Comparison of ENCODE assay signal across 8 cellular contexts in the genomic region with DNA sequence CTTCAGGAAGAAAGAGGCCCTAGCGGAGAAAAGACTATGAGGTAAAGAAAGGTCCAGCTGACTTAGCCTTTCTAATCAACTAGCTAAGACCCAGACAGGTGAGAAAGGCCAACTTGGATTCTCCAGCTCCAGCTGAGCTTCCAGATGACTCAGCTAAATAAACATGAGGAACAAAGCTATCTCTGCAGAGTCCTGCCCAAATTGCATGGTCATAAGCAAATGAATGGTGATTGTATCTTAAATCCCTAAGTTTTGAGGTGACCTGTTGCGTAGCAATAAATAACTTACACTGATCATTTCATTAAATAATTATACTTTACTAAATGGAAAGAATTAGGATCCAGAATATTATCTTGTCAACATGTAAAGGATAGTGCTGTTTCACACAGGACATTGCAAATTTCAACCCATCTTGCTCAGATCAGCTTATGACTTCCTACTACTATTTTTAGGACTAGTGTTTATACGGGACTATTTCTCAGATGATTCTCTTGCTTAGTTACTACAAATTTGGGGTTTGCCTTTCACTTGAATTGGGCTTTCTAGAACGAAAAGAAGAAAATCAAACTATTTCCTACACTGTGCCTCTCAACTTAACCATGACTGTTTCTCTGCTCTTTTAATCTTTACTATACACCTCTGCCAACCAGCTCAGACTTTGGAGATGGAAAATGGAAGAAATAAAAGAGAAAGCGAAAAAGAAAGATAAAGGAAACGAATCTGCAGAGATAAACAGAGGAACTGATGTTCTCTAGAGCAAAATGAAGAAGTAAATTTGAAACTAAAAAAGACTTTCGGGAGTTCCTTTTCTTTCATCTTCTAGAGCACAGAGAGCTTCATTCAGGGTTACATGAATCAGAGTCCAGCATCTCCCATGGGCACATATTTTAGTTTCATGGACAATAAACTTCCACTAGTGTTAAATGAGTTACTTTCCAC.
A peak's percentile ranks its signal among the peaks of the same experiment; 100 is the strongest.
DNase-seq lines count a peak whose midpoint lies in the region; ATAC-seq and TF ChIP-seq lines count a peak whose summit lies in the region.

No MANE protein-coding gene starts in this region.

- no peak for DNase-seq in activated naive CD4-positive, alpha-beta T cell treated with anti-CD3 and anti-CD28 coated beads, Interleukin-2, amount 10 ng/mL, durations not matched to agents 7 days and 5 days
- no peak for DNase-seq in activated naive CD4-positive, alpha-beta T cell (lab: John Stamatoyannopoulos, UW)
- DNase-seq in SK-N-MC (ENCODE audit: low read depth, low spot score) (no peak), foreskin fibroblast (peak; percentile 29 to 45), retina (no peak)
- no peak for DNase-seq in activated CD8-positive, alpha-beta memory T cell treated with anti-CD3 and anti-CD28 coated beads, Interleukin-2, amount 50 U/mL, for 48 hours

- CTCF ChIA-PET in activated naive CD4-positive, alpha-beta T cell treated with anti-CD3 and anti-CD28 coated beads, Interleukin-2, amount 10 ng/mL, durations not matched to agents 7 days and 5 days (lab: Charles Lee): interaction anchor here (0.6 to 1.5 kb wide), 7 partner anchors 11 to 771 kb away, joined by 3 to 6 read pairs (median 4); a partner anchor contains a TSS

- H3K36me3 ChIP-seq in SK-N-MC (ENCODE audit: insufficient read depth, low read length): no peaks in the 10 kb centered on the region

- H3K9me3 ChIP-seq in SK-N-MC (ENCODE audit: low read depth, low read length): no peaks in the 10 kb centered on the region

- peaks cover 48% of the 10 kb centered on the region for H3K4me1 Mint-ChIP-seq in activated naive CD4-positive, alpha-beta T cell treated with anti-CD3 and anti-CD28 coated beads, Interleukin-2, amount 10 ng/mL, durations not matched to agents 7 days and 5 days

- ATAC-seq in HG03103 (IDR thresholded peaks at IDR 0.05; ENCODE audit: low read depth, unreplicated experiment): peak; percentile 37
- ATAC-seq in GM19324 (IDR thresholded peaks at IDR 0.05; ENCODE audit: low FRiP score, unreplicated experiment): no peak

- H3K27ac Mint-ChIP-seq in activated naive CD4-positive, alpha-beta T cell treated with anti-CD3 and anti-CD28 coated beads, Interleukin-2, amount 10 ng/mL, durations not matched to agents 7 days and 5 days: peak overlapping the region; percentile 58

- H3K9ac ChIP-seq in SK-N-MC (ENCODE audit: insufficient read length): peak overlapping the region; percentile 1

- TF ChIP-seq CTCF in foreskin fibroblast (IDR thresholded peaks at IDR 0.05; ENCODE audit: low read depth, low read length): no peak

- H3K27ac ChIP-seq in SK-N-MC: 0 out of 2 replicates have a peak overlapping the region, but pooled peaks have one; percentile 30

- H3K4me3 ChIP-seq in SK-N-MC: no peak overlapping the region
- peak overlapping the region in 1 of 2 donors; percentile 0 for H3K4me3 ChIP-seq in foreskin fibroblast (ENCODE audit: low read depth in 1 of 2, low read length in 2 of 2)

- peak overlapping the region; percentile 21 for H3K4me3 Mint-ChIP-seq in activated naive CD4-positive, alpha-beta T cell treated with anti-CD3 and anti-CD28 coated beads, Interleukin-2, amount 10 ng/mL, durations not matched to agents 7 days and 5 days

- H3K9me3 Mint-ChIP-seq in activated naive CD4-positive, alpha-beta T cell treated with anti-CD3 and anti-CD28 coated beads, Interleukin-2, amount 10 ng/mL, durations not matched to agents 7 days and 5 days: peaks cover 7% of the 10 kb centered on the region

- H3K27me3 Mint-ChIP-seq in activated naive CD4-positive, alpha-beta T cell treated with anti-CD3 and anti-CD28 coated beads, Interleukin-2, amount 10 ng/mL, durations not matched to agents 7 days and 5 days: peaks cover 6% of the 10 kb centered on the region

- peaks cover 2% of the 10 kb centered on the region for H3K36me3 Mint-ChIP-seq in activated naive CD4-positive, alpha-beta T cell treated with anti-CD3 and anti-CD28 coated beads, Interleukin-2, amount 10 ng/mL, durations not matched to agents 7 days and 5 days

Comparison
In these comparisons a context has a peak if more than half of its experiments do, and no peak if none do; other contexts are left out.
1. DNase-seq: peak in foreskin fibroblast (2 of 2); none in activated naive CD4-positive, alpha-beta T cell treated with anti-CD3 and anti-CD28 coated beads, Interleukin-2, amount 10 ng/mL, durations not matched to agents 7 days and 5 days (single experiment), activated naive CD4-positive, alpha-beta T cell (0 of 4), SK-N-MC (single experiment), activated CD8-positive, alpha-beta memory T cell treated with anti-CD3 and anti-CD28 coated beads, Interleukin-2, amount 50 U/mL, for 48 hours (single experiment) and retina (single experiment).